22 cellular contexts compared by ENCODE assay signal in genomic region chr3:69160525-69160924, GRCh38. TPM values are rescaled to one million over a fixed set of nuclear protein-coding genes. Genes with fewer than 3 reads are reported as not detected.
"Had no signal": no experiment of that assay in that cellular context is flagged by ENCODE, and none has a peak within 500 bp of the region (broad histone marks: within the 10 kb centered on the region; RNA-seq: fewer than 3 reads in every experiment).

No MANE protein-coding gene starts in this region.

- H3K27me3 Mint-ChIP-seq: activated CD4-positive, alpha-beta T cell treated with anti-CD3 and anti-CD28 coated beads, Interleukin-2, amount 10 ng/mL, durations not matched to agents 7 days and 5 days had no signal

- H3K36me3 Mint-ChIP-seq: WTC11 had no signal

- ATAC-seq: body of pancreas, HepG2, WTC11 had no signal

- H3K27ac Mint-ChIP-seq: activated CD4-positive, alpha-beta T cell treated with anti-CD3 and anti-CD28 coated beads, Interleukin-2, amount 10 ng/mL, durations not matched to agents 7 days and 5 days; activated naive CD4-positive, alpha-beta T cell treated with anti-CD3 and anti-CD28 coated beads for 36 hours; T-helper 1 cell treated with Interleukin-12 subunit alpha and Interleukin-12 subunit beta and Interleukin-4 antibody, amounts not matched to agents 30 μg/mL and 1 μg/mL, for 36 hours; WTC11 had no signal

- H3K9me3 Mint-ChIP-seq: activated CD4-positive, alpha-beta T cell treated with anti-CD3 and anti-CD28 coated beads, Interleukin-2, amount 10 ng/mL, durations not matched to agents 7 days and 5 days; activated naive CD4-positive, alpha-beta T cell treated with anti-CD3 and anti-CD28 coated beads for 36 hours; T-helper 1 cell treated with Interleukin-12 subunit alpha and Interleukin-12 subunit beta and Interleukin-4 antibody, amounts not matched to agents 30 μg/mL and 1 μg/mL, for 36 hours; WTC11 had no signal

- DNase-seq: activated CD4-positive, alpha-beta T cell treated with anti-CD3 and anti-CD28 coated beads, Interleukin-2, amount 10 ng/mL, durations not matched to agents 7 days and 5 days; activated CD4-positive, CD25-positive, alpha-beta regulatory T cell treated with anti-CD3 and anti-CD28 coated beads, Interleukin-2, amount 50 U/mL, for 72 hours; activated gamma-delta T cell; activated naive CD4-positive, alpha-beta T cell treated with anti-CD3 and anti-CD28 coated beads for 36 hours; amniotic stem cell; body of pancreas; central memory CD4-positive, alpha-beta T cell; Karpas-422; MM.1S; NCI-H1105; NCI-H1436; NCI-H1694 treated with DMSO at 0.1 percent for 48 hours; NCI-H2081; NCI-H510A treated with DMSO at 0.1 percent for 48 hours; PC-9; SHP77 treated with DMSO at 0.1 percent for 48 hours had no signal

- H3K4me3 Mint-ChIP-seq: activated CD4-positive, alpha-beta T cell treated with anti-CD3 and anti-CD28 coated beads, Interleukin-2, amount 10 ng/mL, durations not matched to agents 7 days and 5 days; activated naive CD4-positive, alpha-beta T cell treated with anti-CD3 and anti-CD28 coated beads for 36 hours; T-helper 1 cell treated with Interleukin-12 subunit alpha and Interleukin-12 subunit beta and Interleukin-4 antibody, amounts not matched to agents 30 μg/mL and 1 μg/mL, for 36 hours; WTC11 had no signal

RNA-seq across cellular contexts. Expression of gene LMOD3, which starts 38.1 kb away (rescaled TPM):
- total RNA-seq: activated CD4-positive, alpha-beta T cell treated with anti-CD3 and anti-CD28 coated beads, Interleukin-2, amount 10 ng/mL, durations not matched to agents 7 days and 5 days; activated naive CD4-positive, alpha-beta T cell treated with anti-CD3 and anti-CD28 coated beads for 36 hours; ascending aorta; bronchial epithelial cell; chondrocyte; HepG2; PC-9; WTC11 had no signal
